In genomic region chr11:17389205-17389956, GRCh38 we compare ENCODE assay signal across 9 cellular contexts. TPM values are rescaled to one million over a fixed set of nuclear protein-coding genes. Genes with fewer than 3 reads are reported as not detected.
DNase-seq lines count a peak whose midpoint lies in the region; ATAC-seq, FAIRE-seq and TF ChIP-seq lines count a peak whose summit lies in the region.
"Had no signal": no experiment of that assay in that cellular context is flagged by ENCODE, and none has a peak within 500 bp of the region (broad histone marks: within the 10 kb centered on the region; RNA-seq: fewer than 3 reads in every experiment).

No MANE protein-coding gene starts in this region.

- TF ChIP-seq CTCF in D721Med (IDR thresholded peaks at IDR 0.05; ENCODE audit: insufficient read depth, missing control alignments) (peak; percentile 47), RWPE2 (IDR thresholded peaks at IDR 0.05; ENCODE audit: poor library complexity, severe bottlenecking) (peak; percentile 86), pancreas (IDR thresholded peaks at IDR 0.05) (peak; percentile 67 to 86 (median 76)), tibial nerve (IDR thresholded peaks at IDR 0.05) (peak; percentile 69 to 84 (median 82))

- intact Hi-C loops in Right ventricle myocardium inferior (cut with DNase I) (loop anchor here (1.0 to 2.0 kb wide), 2 partner anchors 15 to 90 kb away; no protein-coding TSS in a partner anchor), pancreas (cut with DNase I) (no loop called here)

- peak; percentile 75 for DNase-seq in D721Med (ENCODE audit: insufficient read length, low spot score)
- DNase-seq in LoVo (ENCODE audit: low spot score), result peak; percentile 77
- peak; percentile 66 for DNase-seq in RWPE2 (ENCODE audit: low spot score)
- peak; percentile 81 for DNase-seq in activated naive CD4-positive, alpha-beta T cell treated with Interleukin-2 at 50 U/mL for 16 hours
- no peak for DNase-seq in Right ventricle myocardium inferior (ENCODE audit: missing footprints)
- DNase-seq in pancreas, result peak; percentile 81 to 94 (median 88)
- peak in 1 of 2 donors; percentile 30 for DNase-seq in tibial nerve (ENCODE audit: low spot score in 2 of 2)

- no peak overlapping the region for H3K27ac ChIP-seq in RWPE2 (ENCODE audit: poor library complexity, severe bottlenecking)
- peak overlapping the region; percentile 52 to 79 (median 70) for H3K27ac ChIP-seq in pancreas
- peak overlapping the region in 2 of 4 donors; percentile 59 to 60 for H3K27ac ChIP-seq in tibial nerve
- H3K27ac ChIP-seq: epithelial cell of prostate had no signal

- H3K27me3 ChIP-seq in RWPE2 (ENCODE audit: insufficient read depth, poor library complexity, severe bottlenecking) (no peaks in the 10 kb centered on the region), pancreas (no peaks in the 10 kb centered on the region), tibial nerve (peaks cover 0 to 13% of the 10 kb centered on the region in 2 donors)

- 1 to 2% methylated on average over 23 to 51 of the region's 56 CpGs for WGBS in pancreas, 2 donors
- 5 to 11% methylated on average over 15 to 33 of the region's 56 CpGs for WGBS in tibial nerve, 2 donors

- ATAC-seq in GM21737 (IDR thresholded peaks at IDR 0.05; ENCODE audit: unreplicated experiment) (peak; percentile 61), RWPE2 (ENCODE audit: low read depth) (peak; percentile 60), Right ventricle myocardium inferior (peak; percentile 70), pancreas (peak; percentile 77 to 89 (median 84))

- H3K36me3 ChIP-seq in RWPE2 (ENCODE audit: low read depth) (no peaks in the 10 kb centered on the region), pancreas (no peaks in the 10 kb centered on the region), tibial nerve (no peaks in the 10 kb centered on the region)

- no peak for TF ChIP-seq EP300 in tibial nerve (IDR thresholded peaks at IDR 0.05)

- TF ChIP-seq POLR2A in tibial nerve (IDR thresholded peaks at IDR 0.05), result no peak

- peak overlapping the region; percentile 40 for H3K4me3 ChIP-seq in RWPE2 (ENCODE audit: severe bottlenecking)
- H3K4me3 ChIP-seq in pancreas, result peak overlapping the region; percentile 31 to 59 (median 45)
- H3K4me3 ChIP-seq in tibial nerve, result peak overlapping the region; percentile 40 to 64 (median 52)

- H3K9me3 ChIP-seq in RWPE2 (ENCODE audit: severe bottlenecking) (no peaks in the 10 kb centered on the region), pancreas (no peaks in the 10 kb centered on the region), tibial nerve (no peaks in the 10 kb centered on the region)

- FAIRE-seq in D721Med (lab: Jason Lieb, UNC) (no peak), pancreas (lab: Jason Lieb, UNC) (no peak)

- H3K4me1 ChIP-seq in RWPE2 (ENCODE audit: insufficient read depth, poor library complexity, severe bottlenecking), result no peaks in the 10 kb centered on the region
- peaks cover 0 to 6% (median 4%) of the 10 kb centered on the region in 3 donors for H3K4me1 ChIP-seq in pancreas
- H3K4me1 ChIP-seq in tibial nerve, result peaks cover 0 to 14% (median 2%) of the 10 kb centered on the region in 4 donors

RNA-seq across cellular contexts. Expression of gene KCNJ11, which starts 0.9 kb away (rescaled TPM):
- total RNA-seq in Right ventricle myocardium inferior, result 23.5 TPM
- total RNA-seq in pancreas, result 10 to 100 TPM in 4 of 6 donors, 1 to 10 TPM in 2; 5.0 to 12.4 (median 11.1) TPM
- polyA plus RNA-seq in pancreas, result 10 to 100 TPM in 1 of 2 donors, 1 to 10 TPM in 1; 9.9 to 17.7 TPM
- total RNA-seq in tibial nerve, result 10 to 100 TPM in 1 of 4 donors, 1 to 10 TPM in 2, under 1 TPM in 1; 0.59 to 19.7 (median 3.5) TPM

RNA-seq across cellular contexts. Expression of gene NCR3LG1, which starts 37.8 kb away (rescaled TPM):
- 0.73 TPM for total RNA-seq in Right ventricle myocardium inferior
- 1 to 10 TPM in 4 of 6 donors, under 1 TPM in 2; 0.83 to 1.6 (median 1.1) TPM for total RNA-seq in pancreas
- under 1 TPM; 0.42 to 0.85 TPM for polyA plus RNA-seq in pancreas
- 1 to 10 TPM; 1.0 to 2.2 (median 2.0) TPM for total RNA-seq in tibial nerve
